In genomic region chr6:35219683-35220326, GRCh38 we compare ENCODE assay signal across 23 cellular contexts. TPM values are rescaled to one million over a fixed set of nuclear protein-coding genes. Genes with fewer than 3 reads are reported as not detected.
DNase-seq lines count a peak whose midpoint lies in the region; FAIRE-seq and TF ChIP-seq lines count a peak whose summit lies in the region.
"Had no signal": no experiment of that assay in that cellular context is flagged by ENCODE, and none has a peak within 500 bp of the region (broad histone marks: within the 10 kb centered on the region; RNA-seq: fewer than 3 reads in every experiment).

No MANE protein-coding gene starts in this region.

- H3K27me3 ChIP-seq in left ventricle myocardium inferior (ENCODE audit: low read depth): peaks cover 20% of the 10 kb centered on the region
- no peaks in the 10 kb centered on the region for H3K27me3 ChIP-seq in astrocyte (ENCODE audit: insufficient read depth, low read length)
- H3K27me3 ChIP-seq: right lobe of liver, uterus had no signal

- no peaks in the 10 kb centered on the region for H3K27me3 Mint-ChIP-seq in astrocyte (ENCODE audit: low read depth, unreplicated experiment)

- TF ChIP-seq CTCF in left ventricle myocardium inferior (IDR thresholded peaks at IDR 0.05; ENCODE audit: borderline replicate concordance) (no peak), astrocyte (IDR thresholded peaks at IDR 0.05; ENCODE audit: insufficient read depth, low read depth, low read length) (no peak)

- H3K36me3 ChIP-seq in left ventricle myocardium inferior (no peaks in the 10 kb centered on the region), astrocyte (ENCODE audit: insufficient read depth, low read length) (no peaks in the 10 kb centered on the region)
- H3K36me3 ChIP-seq: right lobe of liver, uterus had no signal

- H3K4me1 ChIP-seq in left ventricle myocardium inferior (peaks cover 81% of the 10 kb centered on the region), astrocyte (ENCODE audit: insufficient read depth, low read length) (peaks cover 32% of the 10 kb centered on the region)
- H3K4me1 ChIP-seq: right lobe of liver, uterus had no signal

- H3K27ac Mint-ChIP-seq in astrocyte (ENCODE audit: unreplicated experiment): no peak overlapping the region
- H3K27ac Mint-ChIP-seq: activated naive CD4-positive, alpha-beta T cell treated with anti-CD3 and anti-CD28 coated beads for 36 hours; activated T-cell treated with anti-CD3 and anti-CD28 coated beads, Interleukin-2, amount 50 U/mL, for 24 hours; CD14-positive monocyte; natural killer cell had no signal

- intact Hi-C loops in left ventricle myocardium inferior (cut with micrococcal nuclease) (no loop called here), cardiac septum (cut with DNase I) (loop anchor here (5.0 kb wide), 1 partner anchor 73 kb away; no protein-coding TSS in a partner anchor)

- H2AFZ ChIP-seq in astrocyte (ENCODE audit: low read depth, low read length): no peak overlapping the region

- H4K20me1 ChIP-seq in astrocyte (ENCODE audit: insufficient read depth, low read length): peaks cover 85% of the 10 kb centered on the region

- H3K27ac ChIP-seq in left ventricle myocardium inferior (replicated peaks) (peak overlapping the region; percentile 58), astrocyte (ENCODE audit: low read depth, low read length) (no peak overlapping the region)
- H3K27ac ChIP-seq: right lobe of liver, uterus had no signal

- FAIRE-seq in astrocyte (lab: Jason Lieb, UNC): no peak
- FAIRE-seq: TTC549 had no signal

- no peak overlapping the region for H3K4me3 Mint-ChIP-seq in astrocyte (ENCODE audit: unreplicated experiment)
- H3K4me3 Mint-ChIP-seq: activated naive CD4-positive, alpha-beta T cell treated with anti-CD3 and anti-CD28 coated beads for 36 hours; activated T-cell treated with anti-CD3 and anti-CD28 coated beads, Interleukin-2, amount 50 U/mL, for 24 hours; natural killer cell had no signal

- peaks cover 62% of the 10 kb centered on the region for H3K79me2 ChIP-seq in astrocyte (ENCODE audit: insufficient read depth, low read length)

- peaks cover 54% of the 10 kb centered on the region for H3K4me1 Mint-ChIP-seq in astrocyte (ENCODE audit: low read depth, unreplicated experiment)

- no peak overlapping the region for H3K9ac ChIP-seq in astrocyte (ENCODE audit: low read length)

- no peaks in the 10 kb centered on the region for H3K9me3 Mint-ChIP-seq in astrocyte (ENCODE audit: unreplicated experiment)
- H3K9me3 Mint-ChIP-seq: activated naive CD4-positive, alpha-beta T cell treated with anti-CD3 and anti-CD28 coated beads for 36 hours; activated T-cell treated with anti-CD3 and anti-CD28 coated beads, Interleukin-2, amount 50 U/mL, for 24 hours; natural killer cell had no signal

- DNase-seq in left ventricle myocardium inferior (no peak), cardiac septum (ENCODE audit: low spot score) (no peak), NCI-H2081 treated with DMSO at 0.1 percent for 48 hours (lab: John Stamatoyannopoulos, UW) (peak; percentile 21), astrocyte (ENCODE audit: low read depth) (peak; percentile 35), T1000 (lab: John Stamatoyannopoulos, UW) (no peak), GM19238 (ENCODE audit: insufficient read length, low spot score) (no peak), mesenteric fat pad (ENCODE audit: low spot score) (no peak), NCI-H82 (lab: John Stamatoyannopoulos, UW) (no peak)
- DNase-seq: activated CD4-positive, alpha-beta T cell treated with anti-CD3 and anti-CD28 coated beads for 1 hour; activated naive CD4-positive, alpha-beta T cell treated with anti-CD3 and anti-CD28 coated beads for 36 hours; activated T-cell treated with anti-CD3 and anti-CD28 coated beads, Interleukin-2, amount 50 U/mL, for 24 hours; amygdala; head of caudate nucleus; midbrain; MM.1S; natural killer cell; NCI-H187 treated with DMSO at 0.1 percent for 48 hours; PC-3; right lobe of liver; uterus had no signal

- peak overlapping the region; percentile 21 for H3K4me2 ChIP-seq in astrocyte (ENCODE audit: low read length)

- H3K9me3 ChIP-seq in left ventricle myocardium inferior (replicated peaks) (no peaks in the 10 kb centered on the region), astrocyte (ENCODE audit: insufficient read depth, low read depth, low read length) (no peaks in the 10 kb centered on the region)
- H3K9me3 ChIP-seq: HAP-1, right lobe of liver, uterus had no signal

- H3K4me3 ChIP-seq in left ventricle myocardium inferior: no peak overlapping the region
- no peak overlapping the region for H3K4me3 ChIP-seq in astrocyte (ENCODE audit: insufficient read depth, low read depth, low read length)
- H3K4me3 ChIP-seq: HAP-1, right lobe of liver, uterus had no signal

- peaks cover 3% of the 10 kb centered on the region for H3K36me3 Mint-ChIP-seq in astrocyte (ENCODE audit: low read depth, unreplicated experiment)
- H3K36me3 Mint-ChIP-seq: natural killer cell had no signal

RNA-seq across cellular contexts. Expression of gene SCUBE3, which starts 6.0 kb away (rescaled TPM):
- total RNA-seq in left ventricle myocardium inferior: 8.8 TPM
- total RNA-seq in cardiac septum: 5.2 TPM
- 8.5 and 10.1 TPM in 2 replicates for total RNA-seq in astrocyte
- 0.22 TPM for total RNA-seq in mesenteric fat pad
- total RNA-seq: activated naive CD4-positive, alpha-beta T cell treated with anti-CD3 and anti-CD28 coated beads for 36 hours had no signal

RNA-seq across cellular contexts. Expression of gene ZNF76, which starts 39.7 kb away (rescaled TPM):
- total RNA-seq in left ventricle myocardium inferior (38.7 TPM), cardiac septum (39.9 TPM), astrocyte (12.7 and 13.5 TPM in 2 replicates), mesenteric fat pad (24.5 TPM)

Comparison
In these comparisons a context has a peak if more than half of its experiments do, and no peak if none do; other contexts are left out.
1. DNase-seq: peak in NCI-H2081 treated with DMSO at 0.1 percent for 48 hours (single experiment) and astrocyte (single experiment); none in left ventricle myocardium inferior (single experiment), cardiac septum (single experiment), T1000 (single experiment), GM19238 (single experiment), mesenteric fat pad (single experiment) and NCI-H82 (single experiment).